28 cellular contexts compared by ENCODE assay signal in genomic region chr12:95395706-95396105, GRCh38.
"Had no signal": no experiment of that assay in that cellular context is flagged by ENCODE, and none has a peak within 500 bp of the region (broad histone marks: within the 10 kb centered on the region; RNA-seq: fewer than 3 reads in every experiment).

No MANE protein-coding gene starts in this region.

- H3K4me2 ChIP-seq: neural progenitor cell, smooth muscle cell had no signal

- H3K4me3 ChIP-seq: neural progenitor cell, ovary, psoas muscle, right lobe of liver, skin epidermis, smooth muscle cell, spleen, suprapubic skin, testis, tibial artery, transverse colon, upper lobe of right lung, uterus had no signal

- H3K79me2 ChIP-seq: parathyroid adenoma had no signal

- H3K9me3 ChIP-seq: ovary, psoas muscle, right lobe of liver, suprapubic skin, testis, tibial artery, upper lobe of right lung, uterus had no signal

- H3K36me3 ChIP-seq: neural progenitor cell, ovary, right lobe of liver, spleen, suprapubic skin, tibial artery, transverse colon, upper lobe of right lung, uterus had no signal

- H3K27me3 ChIP-seq: neural progenitor cell, ovary, right lobe of liver, spleen, suprapubic skin, testis, tibial artery, transverse colon, upper lobe of right lung, uterus had no signal

- H3K9ac ChIP-seq: neural progenitor cell, parathyroid adenoma had no signal

- DNase-seq: natural killer cell; occipital lobe; ovary; posterior cingulate gyrus; psoas muscle; right cardiac atrium; right lobe of liver; spleen; stimulated activated CD4-positive, alpha-beta T cell treated with anti-CD3 and anti-CD28 coated beads, Interleukin-12 subunit alpha, Interleukin-12 subunit beta, amount 100 ng/mL, for 4 hours; stimulated activated CD4-positive, alpha-beta T cell treated with anti-CD3 and anti-CD28 coated beads, Interleukin-1b, Interleukin-23, amount 100 ng/mL, for 48 hours; stimulated activated CD4-positive, alpha-beta T cell treated with anti-CD3 and anti-CD28 coated beads, Interleukin-4, amount 100 ng/mL, for 1 hour; stimulated activated CD4-positive, alpha-beta T cell treated with anti-CD3 and anti-CD28 coated beads, Interleukin-4, amount 100 ng/mL, for 4 hours; stimulated activated CD8-positive, alpha-beta memory T cell treated with anti-CD3 and anti-CD28 coated beads, Interleukin-4, amount 100 ng/mL, for 48 hours; stimulated activated naive CD4-positive, alpha-beta T cell; stimulated activated naive CD8-positive, alpha-beta T cell treated with anti-CD3 and anti-CD28 coated beads, Interleukin-15, amount 100 ng/mL, for 72 hours; stimulated activated naive CD8-positive, alpha-beta T cell treated with anti-CD3 and anti-CD28 coated beads, Interleukin-15, Interleukin-2, amounts not matched to agents 100 U/mL and 50 U/mL, for 24 hours; substantia nigra; testis; tibial artery; transverse colon; upper lobe of right lung; uterus had no signal

- H3K4me1 ChIP-seq: neural progenitor cell, spleen, testis, transverse colon, upper lobe of right lung, uterus had no signal

- ATAC-seq: natural killer cell; psoas muscle; right cardiac atrium; stimulated activated memory B cell treated with anti-CD40 and anti-IgM and Interleukin-4, amounts not matched to agents 10 μg/mL and 1 μg/mL and 100 μg/mL, for 72 hours; stimulated activated naive CD8-positive, alpha-beta T cell treated with anti-CD3 and anti-CD28 coated beads, Interleukin-15, amount 100 ng/mL, for 72 hours; stimulated activated naive CD8-positive, alpha-beta T cell treated with anti-CD3 and anti-CD28 coated beads, Interleukin-15, Interleukin-2, amounts not matched to agents 100 U/mL and 50 U/mL, for 24 hours; upper lobe of right lung had no signal

- H3K27ac ChIP-seq: neural progenitor cell, ovary, psoas muscle, right lobe of liver, spleen, suprapubic skin, testis, tibial artery, upper lobe of right lung, uterus had no signal

- H2AFZ ChIP-seq: neural progenitor cell, parathyroid adenoma had no signal
